ENCODE assay signal across 8 cellular contexts in the genomic region with DNA sequence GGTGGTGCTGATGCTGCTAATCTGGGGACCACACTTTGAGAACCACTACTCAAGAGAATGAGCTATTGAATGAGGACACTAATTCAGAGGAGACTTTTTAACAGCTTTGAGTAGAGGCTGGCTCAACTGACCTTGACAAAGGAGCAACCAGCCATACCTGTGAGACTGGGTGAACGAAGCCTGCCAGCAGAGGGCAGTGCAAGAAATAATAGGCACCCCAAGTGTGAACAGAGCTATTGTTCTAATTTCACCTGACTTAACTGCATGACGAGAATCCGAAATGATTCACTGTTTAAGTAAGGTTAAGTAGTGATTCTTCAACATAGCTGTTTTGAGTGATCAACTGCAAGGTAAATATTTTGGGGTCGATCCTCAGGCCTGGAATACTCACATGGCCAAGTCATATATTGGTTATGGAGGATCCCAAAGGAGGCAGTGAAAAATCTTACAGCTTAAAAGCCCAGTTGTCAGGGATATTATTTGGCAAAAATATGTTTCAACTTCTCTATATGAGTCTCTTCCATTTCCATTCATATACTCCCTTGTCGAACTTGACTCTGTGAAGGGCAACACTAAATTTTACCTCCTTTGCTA.
A peak's percentile ranks its signal among the peaks of the same experiment; 100 is the strongest.
DNase-seq lines count a peak whose midpoint lies in the region; ATAC-seq, FAIRE-seq and TF ChIP-seq lines count a peak whose summit lies in the region.

No MANE protein-coding gene starts in this region.

- no peaks in the 10 kb centered on the region for H3K36me3 ChIP-seq in ascending aorta
- H3K36me3 ChIP-seq in kidney (ENCODE audit: control insufficient read depth in 1 of 2, insufficient read depth in 2 of 2, low read length in 2 of 2) = no peaks in the 10 kb centered on the region
- H3K36me3 ChIP-seq in HAP-1 (replicated peaks) = no peaks in the 10 kb centered on the region

- TF ChIP-seq CTCF in CD4-positive, alpha-beta T cell (IDR thresholded peaks at IDR 0.05) = peak; percentile 24
- TF ChIP-seq CTCF in ascending aorta (IDR thresholded peaks at IDR 0.05) = peak; percentile 5 to 46 (median 24)
- TF ChIP-seq CTCF in kidney (IDR thresholded peaks at IDR 0.05; ENCODE audit: borderline replicate concordance, extremely low read depth, insufficient read depth) = peak; percentile 73

- CTCF ChIA-PET in CD4-positive, alpha-beta T cell (lab: Charles Lee) = no interaction called here

- peak in 7 of 10 experiments; percentile 1 to 8 (median 3) for DNase-seq in CD4-positive, alpha-beta T cell
- DNase-seq in OCI-M1 (lab: John Stamatoyannopoulos, UW) (peak; percentile 78), ascending aorta (ENCODE audit: low spot score in 2 of 2) (peak in 1 of 2 donors; percentile 65), kidney (no peak), HAP-1 (ENCODE audit: low spot score in 2 of 2) (no peak)
- peak; percentile 2 for DNase-seq in stimulated activated CD8-positive, alpha-beta memory T cell treated with anti-CD3 and anti-CD28 coated beads, Interleukin-7, amount 100 ng/mL, for 24 hours (ENCODE audit: low read depth)

- no peaks in the 10 kb centered on the region for H3K27me3 ChIP-seq in CD4-positive, alpha-beta T cell (ENCODE audit: control insufficient read depth, insufficient read depth, low read length)
- H3K27me3 ChIP-seq in ascending aorta (no peaks in the 10 kb centered on the region), HAP-1 (ENCODE audit: low read depth) (no peaks in the 10 kb centered on the region)

- H3K9me3 Mint-ChIP-seq in CD4-positive, alpha-beta T cell = no peaks in the 10 kb centered on the region

- H3K4me3 ChIP-seq in ascending aorta = no peak overlapping the region
- no peak overlapping the region for H3K4me3 ChIP-seq in kidney (ENCODE audit: low read length in 2 of 2)
- no peak overlapping the region for H3K4me3 ChIP-seq in HAP-1

- H3K4me3 Mint-ChIP-seq in CD4-positive, alpha-beta T cell = no peak overlapping the region

- FAIRE-seq in kidney (lab: Jason Lieb, UNC) = peak; percentile 32

- intact Hi-C loops in CD4-positive, alpha-beta T cell (cut with DNase I, micrococcal nuclease) = loop anchor here (1.0 to 2.0 kb wide), 2 partner anchors 552 kb away; no protein-coding TSS in a partner anchor
- intact Hi-C loops in ascending aorta (cut with DNase I) = loop anchor here (1.0 kb wide), 1 partner anchor 553 kb away; no protein-coding TSS in a partner anchor
- intact Hi-C loops in kidney (cut with DNase I) = no loop called here

- no peaks in the 10 kb centered on the region for H3K27me3 Mint-ChIP-seq in CD4-positive, alpha-beta T cell

- H3K36me3 Mint-ChIP-seq in CD4-positive, alpha-beta T cell (ENCODE audit: low read depth) = no peaks in the 10 kb centered on the region

- no peaks in the 10 kb centered on the region for H3K9me3 ChIP-seq in CD4-positive, alpha-beta T cell (ENCODE audit: control insufficient read depth, low read length)
- H3K9me3 ChIP-seq in ascending aorta (no peaks in the 10 kb centered on the region), kidney (ENCODE audit: control insufficient read depth in 1 of 2, low read length in 2 of 2) (no peaks in the 10 kb centered on the region), HAP-1 (no peaks in the 10 kb centered on the region)

- H3K4me1 Mint-ChIP-seq in CD4-positive, alpha-beta T cell (ENCODE audit: low read depth) = no peaks in the 10 kb centered on the region

- no peak overlapping the region for H3K27ac Mint-ChIP-seq in CD4-positive, alpha-beta T cell

- POLR2A ChIA-PET in CD4-positive, alpha-beta T cell (lab: Charles Lee) = no interaction called here

- H3K9ac ChIP-seq in kidney (ENCODE audit: low read length in 2 of 2) = no peak overlapping the region

- ATAC-seq in CD4-positive, alpha-beta T cell (ENCODE audit: poor library complexity) = no peak
- ATAC-seq in GM18868 (IDR thresholded peaks at IDR 0.05; ENCODE audit: unreplicated experiment) (peak; percentile 98), HG03039 (IDR thresholded peaks at IDR 0.05; ENCODE audit: unreplicated experiment) (peak; percentile 94)

- H3K4me1 ChIP-seq in ascending aorta (no peaks in the 10 kb centered on the region), kidney (ENCODE audit: control insufficient read depth in 1 of 2, insufficient read depth in 1 of 2, low read depth in 1 of 2, low read length in 2 of 2) (no peaks in the 10 kb centered on the region), HAP-1 (no peaks in the 10 kb centered on the region; the same call in 1 of the 2 replicates)

- no peak overlapping the region for H3K27ac ChIP-seq in CD4-positive, alpha-beta T cell (ENCODE audit: low read depth, low read length)
- no peak overlapping the region for H3K27ac ChIP-seq in ascending aorta
- no peak overlapping the region for H3K27ac ChIP-seq in kidney (ENCODE audit: low read depth in 2 of 2, low read length in 2 of 2)

- in situ Hi-C loops in HAP-1 (cut with MboI; ENCODE audit: low sequenced_read_pairs) = no loop called here

Comparison
In these comparisons a context has a peak if more than half of its experiments do, and no peak if none do; other contexts are left out.
1. DNase-seq: peak in CD4-positive, alpha-beta T cell (7 of 10), OCI-M1 (single experiment) and stimulated activated CD8-positive, alpha-beta memory T cell treated with anti-CD3 and anti-CD28 coated beads, Interleukin-7, amount 100 ng/mL, for 24 hours (single experiment); none in kidney (single experiment) and HAP-1 (0 of 2).
2. Peak in every context shown above with its lines, with median percentiles within 50 percentile points of each other: CTCF ChIP-seq.